Comparison of ENCODE assay signal across 22 cellular contexts in the genomic region with DNA sequence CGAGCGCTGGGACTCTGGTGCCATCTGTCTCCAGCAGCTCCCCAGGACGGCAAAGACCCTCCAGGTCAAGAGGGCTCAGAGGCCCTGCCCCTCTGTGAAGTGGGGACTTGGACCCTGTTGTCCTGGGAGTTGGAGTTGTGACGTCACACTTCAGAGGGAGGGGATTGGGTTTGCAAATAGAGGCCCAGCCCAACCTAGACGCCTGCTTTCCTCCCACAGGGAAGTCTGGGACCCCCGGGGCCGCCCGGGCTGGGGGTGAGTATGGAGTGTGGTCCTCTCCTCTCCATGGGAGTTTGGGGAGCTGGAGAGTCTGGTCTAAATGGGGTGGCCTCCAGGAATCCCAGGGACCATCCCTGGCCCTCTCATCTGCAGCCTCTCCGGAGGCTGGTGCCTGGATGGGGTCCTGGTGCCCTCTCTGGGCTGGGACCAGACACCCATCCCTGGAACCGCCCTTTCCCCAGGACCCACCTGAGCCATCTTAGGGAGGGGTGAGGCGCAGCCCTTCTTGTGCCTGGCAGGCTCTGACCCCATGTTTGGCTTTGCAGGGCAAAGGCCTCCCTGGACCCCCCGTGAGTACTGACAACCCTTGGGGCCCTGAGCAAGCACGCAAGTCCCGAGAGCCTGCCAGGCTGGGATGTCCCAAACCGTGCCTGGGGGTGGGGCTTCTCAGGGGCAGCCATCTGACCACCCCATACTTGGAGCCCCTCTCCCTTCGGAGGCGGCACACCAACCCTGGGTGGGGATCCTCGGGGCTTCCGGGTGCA. TPM values are rescaled to one million over a fixed set of nuclear protein-coding genes. Genes with fewer than 3 reads are reported as not detected.
"Had no signal": no experiment of that assay in that cellular context is flagged by ENCODE, and none has a peak within 500 bp of the region (broad histone marks: within the 10 kb centered on the region; RNA-seq: fewer than 3 reads in every experiment).

No MANE protein-coding gene starts in this region.

- H3K36me3 ChIP-seq: breast epithelium, Peyer's patch had no signal

- H3K4me3 Mint-ChIP-seq: activated CD8-positive, alpha-beta T cell treated with anti-CD3 and anti-CD28 coated beads, Interleukin-2, amount 10 ng/mL, durations not matched to agents 7 days and 5 days; activated naive CD4-positive, alpha-beta T cell treated with anti-CD3 and anti-CD28 coated beads, Interleukin-2, amount 50 U/mL, for 24 hours; activated T-helper 1 cell treated with anti-CD3 and anti-CD28 coated beads, Interleukin-12 subunit alpha, Interleukin-12 subunit beta, Interleukin-2, Interleukin-4 antibody, amounts not matched to agents 30 ng/mL and 10 ng/mL and 1 ng/mL, durations not matched to agents 14 hours and 24 hours and 36 hours; T-helper 1 cell treated with Interleukin-12 subunit alpha and Interleukin-12 subunit beta and Interleukin-4 antibody, amounts not matched to agents 30 μg/mL and 1 μg/mL, for 36 hours; WTC11 had no signal

- H3K9me3 Mint-ChIP-seq: activated naive CD4-positive, alpha-beta T cell treated with anti-CD3 and anti-CD28 coated beads, Interleukin-2, amount 50 U/mL, for 24 hours; activated T-helper 1 cell treated with anti-CD3 and anti-CD28 coated beads, Interleukin-12 subunit alpha, Interleukin-12 subunit beta, Interleukin-2, Interleukin-4 antibody, amounts not matched to agents 30 ng/mL and 10 ng/mL and 1 ng/mL, durations not matched to agents 14 hours and 24 hours and 36 hours; T-helper 1 cell treated with Interleukin-12 subunit alpha and Interleukin-12 subunit beta and Interleukin-4 antibody, amounts not matched to agents 30 μg/mL and 1 μg/mL, for 36 hours; WTC11 had no signal

- H3K27ac ChIP-seq: Peyer's patch had no signal

- H3K36me3 Mint-ChIP-seq: activated naive CD4-positive, alpha-beta T cell treated with anti-CD3 and anti-CD28 coated beads, Interleukin-2, amount 50 U/mL, for 24 hours; WTC11 had no signal

- DNase-seq: activated CD4-positive, alpha-beta T cell treated with anti-CD3 and anti-CD28 coated beads for 48 hours; activated CD4-positive, alpha-beta T cell treated with anti-CD3 and anti-CD28 coated beads, Interleukin-2, amount 50 U/mL, for 4 hours; activated CD4-positive, CD25-positive, alpha-beta regulatory T cell treated with anti-CD3 and anti-CD28 coated beads, Interleukin-2, amount 50 U/mL, for 72 hours; activated CD8-positive, alpha-beta memory T cell treated with anti-CD3 and anti-CD28 coated beads, Interleukin-2, amount 50 U/mL, for 48 hours; activated CD8-positive, alpha-beta T cell treated with anti-CD3 and anti-CD28 coated beads, Interleukin-2, amount 10 ng/mL, durations not matched to agents 7 days and 5 days; activated effector memory CD4-positive, alpha-beta T cell treated with Interleukin-2 at 50 U/mL for 16 hours; activated naive CD4-positive, alpha-beta T cell; activated T-cell treated with anti-CD3 and anti-CD28 coated beads, Interleukin-2, amount 50 U/mL, for 1 hour; aorta; NCI-H1105 treated with DMSO at 0.1 percent for 48 hours; NCI-H1436 treated with DMSO at 0.1 percent for 48 hours; NCI-H187; NCI-H2081; NCI-H510A treated with DMSO at 0.1 percent for 48 hours; NK-92 treated with Interleukin-12 subunit alpha and Interleukin-12 subunit beta, amount 100 ng/mL, for 24 hours; Peyer's patch; SHP77 treated with DMSO at 0.1 percent for 48 hours had no signal

- ATAC-seq: activated CD8-positive, alpha-beta T cell treated with anti-CD3 and anti-CD28 coated beads, Interleukin-2, amount 10 ng/mL, durations not matched to agents 7 days and 5 days; WTC11 had no signal

- H3K9me3 ChIP-seq: breast epithelium, Peyer's patch had no signal

- H3K4me3 ChIP-seq: breast epithelium, Peyer's patch had no signal

RNA-seq across cellular contexts. Expression of a gene that starts 4.3 kb away (rescaled TPM):
- total RNA-seq: activated CD8-positive, alpha-beta T cell treated with anti-CD3 and anti-CD28 coated beads, Interleukin-2, amount 10 ng/mL, durations not matched to agents 7 days and 5 days; activated T-helper 1 cell treated with anti-CD3 and anti-CD28 coated beads, Interleukin-12 subunit alpha, Interleukin-12 subunit beta, Interleukin-2, Interleukin-4 antibody, amounts not matched to agents 30 ng/mL and 10 ng/mL and 1 ng/mL, durations not matched to agents 14 hours and 24 hours and 36 hours had no signal
